18 cellular contexts compared by ENCODE assay signal in the genomic region with DNA sequence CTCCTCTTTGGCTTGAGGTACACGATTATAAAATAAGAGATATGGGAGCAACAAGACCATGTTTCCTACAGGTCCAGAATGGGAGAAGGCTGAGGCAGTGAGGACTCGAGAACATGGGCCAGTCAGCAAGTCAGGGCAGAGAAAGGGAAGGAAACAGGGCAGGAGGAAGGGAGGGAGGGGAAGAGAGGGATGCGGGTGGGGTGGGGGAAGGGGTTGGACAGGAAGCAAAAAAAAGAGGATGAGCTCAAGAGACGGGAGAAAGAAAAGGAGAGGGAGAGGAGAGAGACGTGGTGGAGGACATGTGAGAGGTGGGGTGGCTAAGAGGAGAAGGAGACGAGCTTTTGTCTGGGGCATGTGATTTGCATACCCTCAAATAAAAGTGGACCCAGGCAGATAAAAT.
DNase-seq lines count a peak whose midpoint lies in the region; ATAC-seq and TF ChIP-seq lines count a peak whose summit lies in the region.
"Had no signal": no experiment of that assay in that cellular context is flagged by ENCODE, and none has a peak within 500 bp of the region (broad histone marks: within the 10 kb centered on the region; RNA-seq: fewer than 3 reads in every experiment).

No MANE protein-coding gene starts in this region.

- H3K4me3 ChIP-seq in DND-41 (ENCODE audit: low read depth in 1 of 2, low read length in 2 of 2): no peak overlapping the region
- H3K4me3 ChIP-seq in hepatocyte: no peak overlapping the region
- H3K4me3 ChIP-seq: A549, PC-9 had no signal

- DNase-seq in DND-41: no peak
- DNase-seq in NCI-H526 (lab: John Stamatoyannopoulos, UW): peak; percentile 84 to 86
- DNase-seq in hepatocyte (ENCODE audit: low spot score): no peak
- no peak for DNase-seq in neural crest cell (ENCODE audit: low read depth, low spot score)
- no peak for DNase-seq in NCI-H128 (lab: John Stamatoyannopoulos, UW; ENCODE audit: unreplicated experiment)
- no peak for DNase-seq in DMS153 treated with DMSO at 0.1 percent for 48 hours (lab: John Stamatoyannopoulos, UW; ENCODE audit: unreplicated experiment)
- DNase-seq in NCI-H1436 (lab: John Stamatoyannopoulos, UW): no peak
- DNase-seq: Kasumi-1, MM.1S, NCI-H1105, NCI-H187, NCI-H446 treated with DMSO at 0.1 percent for 48 hours, NCI-H774 had no signal

- WGBS in hepatocyte (ENCODE audit: low lambda C conversion rate, missing lambda C conversion rate): 52% methylated on average over 3 of the region's 6 CpGs

- H3K9ac ChIP-seq in DND-41 (ENCODE audit: low read depth, low read length): no peak overlapping the region

- H3K27ac ChIP-seq in DND-41 (ENCODE audit: low read length) (0 out of 2 replicates have a peak overlapping the region, but pooled peaks have one; percentile 25), hepatocyte (no peak overlapping the region)
- H3K27ac ChIP-seq: A549, C4-2B, PC-9 had no signal

- H3K9me2 ChIP-seq in hepatocyte (replicated peaks; ENCODE audit: insufficient read depth): no peaks in the 10 kb centered on the region

- no peaks in the 10 kb centered on the region for H4K20me1 ChIP-seq in DND-41 (ENCODE audit: insufficient read depth, low read length)
- H4K20me1 ChIP-seq in hepatocyte (ENCODE audit: insufficient read depth, poor library complexity, severe bottlenecking): no peaks in the 10 kb centered on the region

- H3K36me3 ChIP-seq in DND-41 (ENCODE audit: insufficient read depth, low read length) (no peaks in the 10 kb centered on the region), hepatocyte (replicated peaks; ENCODE audit: insufficient read depth, low read depth) (no peaks in the 10 kb centered on the region)

- H3K27ac Mint-ChIP-seq in neural crest cell (ENCODE audit: unreplicated experiment): peak overlapping the region; percentile 91
- H3K27ac Mint-ChIP-seq: IgD-negative memory B cell had no signal

- H3K4me1 ChIP-seq in DND-41 (ENCODE audit: insufficient read depth, low read length) (peaks cover 13% of the 10 kb centered on the region), hepatocyte (ENCODE audit: insufficient read depth) (no peaks in the 10 kb centered on the region)
- H3K4me1 ChIP-seq: A549 had no signal

- no peaks in the 10 kb centered on the region for H3K9me3 Mint-ChIP-seq in neural crest cell
- H3K9me3 Mint-ChIP-seq: IgD-negative memory B cell had no signal

- H3K27me3 ChIP-seq in DND-41 (ENCODE audit: insufficient read depth, low read length, poor library complexity) (no peaks in the 10 kb centered on the region), hepatocyte (no peaks in the 10 kb centered on the region)

- no peak; the same call in 2 of the 3 replicates for ATAC-seq in DND-41 (ENCODE audit: insufficient read depth, low read depth)
- ATAC-seq in GM19455 (IDR thresholded peaks at IDR 0.05; ENCODE audit: unreplicated experiment): no peak

- H2AFZ ChIP-seq in DND-41 (ENCODE audit: low read depth, low read length) (no peak overlapping the region), hepatocyte (no peak overlapping the region)
- H2AFZ ChIP-seq: PC-9 had no signal

- H3K4me3 Mint-ChIP-seq in neural crest cell: peak overlapping the region; percentile 79
- H3K4me3 Mint-ChIP-seq: IgD-negative memory B cell had no signal

- H3K4me1 Mint-ChIP-seq in neural crest cell: peaks cover 35% of the 10 kb centered on the region

- TF ChIP-seq CTCF in DND-41 (IDR thresholded peaks at IDR 0.05; ENCODE audit: borderline replicate concordance, extremely low read depth, low read length, poor library complexity, severe bottlenecking) (no peak), hepatocyte (IDR thresholded peaks at IDR 0.05; ENCODE audit: poor library complexity) (no peak), neural crest cell (conservative IDR thresholded peaks at IDR 0.05) (no peak)

- no peaks in the 10 kb centered on the region for H3K27me3 Mint-ChIP-seq in neural crest cell (ENCODE audit: low read depth)

- no peak overlapping the region for H3K4me2 ChIP-seq in DND-41 (ENCODE audit: insufficient read depth, low read length)
- H3K4me2 ChIP-seq in hepatocyte: peak overlapping the region; percentile 16
- H3K4me2 ChIP-seq: A549, PC-9 had no signal

- no peaks in the 10 kb centered on the region for H3K9me3 ChIP-seq in DND-41 (ENCODE audit: insufficient read depth, low read length, severe bottlenecking)
- H3K9me3 ChIP-seq in hepatocyte (ENCODE audit: low read depth): no peaks in the 10 kb centered on the region
- H3K9me3 ChIP-seq: A549 had no signal

- no peaks in the 10 kb centered on the region for H3K36me3 Mint-ChIP-seq in neural crest cell (ENCODE audit: low read depth)
- H3K36me3 Mint-ChIP-seq: IgD-negative memory B cell had no signal

- H3K79me2 ChIP-seq in DND-41 (ENCODE audit: insufficient read depth, low read length): no peaks in the 10 kb centered on the region
- H3K79me2 ChIP-seq in hepatocyte: no peaks in the 10 kb centered on the region

Comparison
In these comparisons a context has a peak if more than half of its experiments do, and no peak if none do; other contexts are left out.
1. DNase-seq: peak in NCI-H526 (2 of 2); none in DND-41 (single experiment), hepatocyte (single experiment), neural crest cell (single experiment), NCI-H128 (single experiment), DMS153 treated with DMSO at 0.1 percent for 48 hours (single experiment) and NCI-H1436 (single experiment).